9 cellular contexts compared by ENCODE assay signal in the genomic region with DNA sequence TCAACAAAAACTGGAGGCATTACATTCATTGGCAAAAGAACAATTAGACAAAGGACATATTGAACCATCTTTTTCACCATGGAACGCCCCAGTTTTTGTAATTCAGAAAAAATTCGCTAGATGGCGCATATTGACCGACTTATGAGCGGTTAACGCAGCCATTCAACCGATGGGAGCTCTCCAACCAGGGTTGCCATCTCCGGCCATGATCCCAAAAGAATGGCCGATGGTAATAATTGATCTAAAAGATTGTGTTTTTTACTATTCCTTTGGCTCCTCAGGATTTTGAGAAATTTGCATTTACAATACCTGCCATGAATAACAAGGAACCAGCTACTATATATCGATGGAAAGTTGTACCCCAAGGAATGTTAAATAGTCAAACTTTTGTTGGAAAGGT. TPM values are rescaled to one million over a fixed set of nuclear protein-coding genes. Genes with fewer than 3 reads are reported as not detected.
A peak's percentile ranks its signal among the peaks of the same experiment; 100 is the strongest.
DNase-seq lines count a peak whose midpoint lies in the region; ATAC-seq and TF ChIP-seq lines count a peak whose summit lies in the region.
"Had no signal": no experiment of that assay in that cellular context is flagged by ENCODE, and none has a peak within 500 bp of the region (broad histone marks: within the 10 kb centered on the region; RNA-seq: fewer than 3 reads in every experiment).

No MANE protein-coding gene starts in this region.

- H3K4me3 ChIP-seq in BLaER1 treated with 17β-estradiol and CSF1 and Interleukin-3, amounts not matched to agents 10 nM and 100 nM = no peak overlapping the region
- H3K4me3 ChIP-seq in H7 (ENCODE audit: insufficient read depth, low read depth, low read length) = no peak overlapping the region
- no peak overlapping the region for H3K4me3 ChIP-seq in esophagus squamous epithelium
- H3K4me3 ChIP-seq in upper lobe of left lung = no peak overlapping the region

- peak; percentile 79 for DNase-seq in H7
- peak; percentile 93 for DNase-seq in NCI-H82 (lab: John Stamatoyannopoulos, UW)
- DNase-seq in activated T-cell treated with anti-CD3 and anti-CD28 coated beads for 1 hour (ENCODE audit: low read depth) = peak; percentile 31
- DNase-seq in esophagus squamous epithelium (lab: John Stamatoyannopoulos, UW) = no peak
- peak; percentile 35 for DNase-seq in natural killer cell
- DNase-seq in upper lobe of left lung = peak in 1 of 2 donors; percentile 57

- no peak overlapping the region for H3K27ac Mint-ChIP-seq in natural killer cell

- H4K20me1 ChIP-seq in BLaER1 treated with 17β-estradiol and CSF1 and Interleukin-3, amounts not matched to agents 10 nM and 100 nM = 0 out of 22 replicates have a peak, but pooled peaks cover 0 to 2% (median 0%) of the 10 kb centered on the region in 11 experiments

- H3K4me1 ChIP-seq in BLaER1 treated with 17β-estradiol and CSF1 and Interleukin-3, amounts not matched to agents 10 nM and 100 nM = peaks cover 45 to 52% (median 48%) of the 10 kb centered on the region in 10 experiments
- peaks cover 4 to 47% (median 15%) of the 10 kb centered on the region in 3 donors for H3K4me1 ChIP-seq in esophagus squamous epithelium
- H3K4me1 ChIP-seq in upper lobe of left lung = peaks cover 0 to 40% (median 27%) of the 10 kb centered on the region in 4 donors

- H3K36me3 Mint-ChIP-seq in natural killer cell = no peaks in the 10 kb centered on the region

- H3K27ac ChIP-seq in BLaER1 treated with 17β-estradiol and CSF1 and Interleukin-3, amounts not matched to agents 10 nM and 100 nM = no peak overlapping the region
- no peak overlapping the region for H3K27ac ChIP-seq in esophagus squamous epithelium
- no peak overlapping the region for H3K27ac ChIP-seq in upper lobe of left lung

- H3K27me3 ChIP-seq in BLaER1 treated with 17β-estradiol and CSF1 and Interleukin-3, amounts not matched to agents 10 nM and 100 nM = peaks cover 46 to 61% (median 50%) of the 10 kb centered on the region in 11 experiments
- H3K27me3 ChIP-seq in H7 (ENCODE audit: control insufficient read depth, insufficient read depth, low read length) (peaks cover 46% of the 10 kb centered on the region), esophagus squamous epithelium (peaks cover 0 to 100% (median 17%) of the 10 kb centered on the region in 4 donors), upper lobe of left lung (peaks cover 0 to 25% (median 4%) of the 10 kb centered on the region in 4 donors)

- peaks cover 29 to 51% of the 10 kb centered on the region in 2 donors for H3K27me3 Mint-ChIP-seq in natural killer cell (ENCODE audit: low read depth in 2 of 2)

- WGBS in esophagus squamous epithelium, 2 donors = 4 to 8% methylated on average over 10 of the region's 10 CpGs
- 6 to 8% methylated on average over 10 of the region's 10 CpGs for WGBS in upper lobe of left lung, 2 donors

- peak overlapping the region in 2 of 11 experiments; percentile 7 to 46; a peak in 1 of 22 replicates for H3K9ac ChIP-seq in BLaER1 treated with 17β-estradiol and CSF1 and Interleukin-3, amounts not matched to agents 10 nM and 100 nM

- no peaks in the 10 kb centered on the region for H3K9me3 Mint-ChIP-seq in natural killer cell

- no peak overlapping the region for H3K4me3 Mint-ChIP-seq in natural killer cell

- no peak for TF ChIP-seq POLR2A in esophagus squamous epithelium (IDR thresholded peaks at IDR 0.05)
- TF ChIP-seq POLR2A in upper lobe of left lung (IDR thresholded peaks at IDR 0.05) = no peak

- H3K4me2 ChIP-seq in BLaER1 treated with 17β-estradiol and CSF1 and Interleukin-3, amounts not matched to agents 10 nM and 100 nM = peak overlapping the region; percentile 83 to 99 (median 92); a peak in 21 of 22 replicates

- TF ChIP-seq CTCF in esophagus squamous epithelium (IDR thresholded peaks at IDR 0.05) (peak; percentile 69 to 85 (median 79)), natural killer cell (IDR thresholded peaks at IDR 0.05) (peak; percentile 85), upper lobe of left lung (IDR thresholded peaks at IDR 0.05) (peak; percentile 61 to 75 (median 70))

- H3K9me3 ChIP-seq in BLaER1 treated with 17β-estradiol and CSF1 and Interleukin-3, amounts not matched to agents 10 nM and 100 nM (replicated peaks in 1 of 11) = no peaks in the 10 kb centered on the region
- no peaks in the 10 kb centered on the region for H3K9me3 ChIP-seq in esophagus squamous epithelium
- no peaks in the 10 kb centered on the region for H3K9me3 ChIP-seq in upper lobe of left lung

- H3K4me1 Mint-ChIP-seq in natural killer cell = peaks cover 18 to 28% of the 10 kb centered on the region in 2 donors

- no peak for TF ChIP-seq EP300 in upper lobe of left lung (IDR thresholded peaks at IDR 0.05)

- intact Hi-C loops in esophagus squamous epithelium (cut with DNase I) = no loop called here
- intact Hi-C loops in natural killer cell (cut with micrococcal nuclease) = loop anchor here (2.0 to 5.0 kb wide), 2 partner anchors 51 to 242 kb away; no protein-coding TSS in a partner anchor

- ATAC-seq in natural killer cell (peak in 2 of 3 donors; percentile 32 to 42), upper lobe of left lung (ENCODE audit: low FRiP score in 2 of 2) (peak in 1 of 2 donors; percentile 63), HG02840 (IDR thresholded peaks at IDR 0.05; ENCODE audit: low FRiP score, unreplicated experiment) (no peak)

- no peaks in the 10 kb centered on the region for H3K36me3 ChIP-seq in BLaER1 treated with 17β-estradiol and CSF1 and Interleukin-3, amounts not matched to agents 10 nM and 100 nM
- H3K36me3 ChIP-seq in H7 (replicated peaks; ENCODE audit: control insufficient read depth, insufficient read depth, low read length) = no peaks in the 10 kb centered on the region
- no peaks in the 10 kb centered on the region for H3K36me3 ChIP-seq in esophagus squamous epithelium
- H3K36me3 ChIP-seq in upper lobe of left lung = no peaks in the 10 kb centered on the region

RNA-seq across cellular contexts. Expression of a gene that starts 21.4 kb away (rescaled TPM):
- not detected in 2 replicates for total RNA-seq in H7 (2014; rRNA removed; shearing (Covaris generic))
- total RNA-seq in esophagus squamous epithelium = 100 to 1,000 TPM in 1 of 4 donors, 10 to 100 TPM in 3; 24.0 to 104 (median 50.5) TPM
- not detected for total RNA-seq in natural killer cell
- total RNA-seq in upper lobe of left lung = 100 to 1,000 TPM in 3 of 6 donors, 10 to 100 TPM in 3; 46.2 to 177 (median 105) TPM
- total RNA-seq: temporal lobe had no signal

RNA-seq across cellular contexts. Expression of a gene that starts 27.2 kb away (rescaled TPM):
- not detected in 2 replicates for total RNA-seq in H7 (2014; rRNA removed; shearing (Covaris generic))
- 10 to 100 TPM in 2 of 4 donors, 1 to 10 TPM in 1, under 1 TPM in 1; 0.76 to 34.6 (median 10.8) TPM for total RNA-seq in esophagus squamous epithelium
- total RNA-seq in natural killer cell = under 1 TPM; 0.29 to 0.58 (median 0.56) TPM
- total RNA-seq in upper lobe of left lung = not detected
- total RNA-seq: temporal lobe had no signal

RNA-seq across cellular contexts. Expression of a gene that starts 57.9 kb away (rescaled TPM):
- total RNA-seq in H7 (2014; rRNA removed; shearing (Covaris generic)) = not detected in 2 replicates
- total RNA-seq in esophagus squamous epithelium (not detected), natural killer cell (not detected), upper lobe of left lung (1 to 10 TPM in 3 of 6 donors, not detected in 3; 2.6 to 5.0 (median 3.8) TPM)

RNA-seq across cellular contexts. Expression of a gene that starts 58.0 kb away (rescaled TPM):
- total RNA-seq in H7 (2014; rRNA removed; shearing (Covaris generic)) = not detected in 2 replicates
- total RNA-seq in esophagus squamous epithelium = 1 to 10 TPM in 2 of 4 donors, under 1 TPM in 1, not detected in 1; 0.30 to 8.8 (median 2.2) TPM
- not detected for total RNA-seq in natural killer cell
- not detected for total RNA-seq in upper lobe of left lung

Comparison
In these comparisons a context has a peak if more than half of its experiments do, and no peak if none do; other contexts are left out.
1. RNA of a gene that starts 21.4 kb away (total RNA-seq): 46.2 to 177 TPM in upper lobe of left lung and 24.0 to 104 TPM in esophagus squamous epithelium; not detected in H7 and not detected in natural killer cell; every median in the first group is over 10 times any median in the second.
2. Peak in every context shown above with its lines, with median percentiles within 50 percentile points of each other: CTCF ChIP-seq.